11 cellular contexts compared by ENCODE assay signal in genomic region chr1:98374098-98374497, GRCh38.
"Had no signal": no experiment of that assay in that cellular context is flagged by ENCODE, and none has a peak within 500 bp of the region (broad histone marks: within the 10 kb centered on the region; RNA-seq: fewer than 3 reads in every experiment).

No MANE protein-coding gene starts in this region.

- H3K4me1 ChIP-seq: HAP-1 had no signal

- FAIRE-seq: HepG2, K562 had no signal

- H3K4me3 Mint-ChIP-seq: HFFc6 had no signal

- ATAC-seq: HCT116, HepG2, K562 had no signal

- H3K27ac Mint-ChIP-seq: HFFc6 had no signal

- H2AFZ ChIP-seq: GM23248 had no signal

- H3K4me3 ChIP-seq: GM23248, HAP-1, K562 had no signal

- H3K27ac ChIP-seq: GM23248, HL-60 had no signal

- DNase-seq: GM23248, GOT3, H7, HFFc6, IMR-90, KG1 had no signal

- H3K9me3 ChIP-seq: HAP-1 had no signal

- H3K9me3 Mint-ChIP-seq: HFFc6 had no signal

- H3K9ac ChIP-seq: GM23248 had no signal

- H3K36me3 ChIP-seq: HAP-1 had no signal
